10 cellular contexts compared by ENCODE assay signal in genomic region chr3:31979006-31979697, GRCh38. TPM values are rescaled to one million over a fixed set of nuclear protein-coding genes. Genes with fewer than 3 reads are reported as not detected.
DNase-seq lines count a peak whose midpoint lies in the region; ATAC-seq and FAIRE-seq lines count a peak whose summit lies in the region.
"Had no signal": no experiment of that assay in that cellular context is flagged by ENCODE, and none has a peak within 500 bp of the region (broad histone marks: within the 10 kb centered on the region; RNA-seq: fewer than 3 reads in every experiment).

No MANE protein-coding gene starts in this region.

- H3K36me3 Mint-ChIP-seq in activated T-helper 2 cell treated with anti-CD3 and anti-CD28 coated beads, Interferon-gamma antibody, Interleukin-2, Interleukin-4, amounts not matched to agents 10 μg/mL and 5 μg/mL and 100 μg/mL, durations not matched to agents 14 hours and 24 hours and 36 hours (ENCODE audit: low read depth), result peaks cover 33% of the 10 kb centered on the region
- no peaks in the 10 kb centered on the region for H3K36me3 Mint-ChIP-seq in naive thymus-derived CD8-positive, alpha-beta T cell

- peak; percentile 58 for ATAC-seq in HG02623 (IDR thresholded peaks at IDR 0.05; ENCODE audit: unreplicated experiment)
- no peak for ATAC-seq in naive thymus-derived CD8-positive, alpha-beta T cell

- DNase-seq in GM18507 (ENCODE audit: extremely low spot score, insufficient read length, low read depth) (no peak), NCI-H146 treated with DMSO at 0.1 percent for 48 hours (lab: John Stamatoyannopoulos, UW; ENCODE audit: unreplicated experiment) (no peak), middle frontal gyrus (ENCODE audit: extremely low spot score, low spot score) (no peak), SHP77 (lab: John Stamatoyannopoulos, UW) (no peak), OCI-M1 (lab: John Stamatoyannopoulos, UW) (no peak)
- DNase-seq in activated T-helper 2 cell treated with anti-CD3 and anti-CD28 coated beads, Interferon-gamma antibody, Interleukin-2, Interleukin-4, amounts not matched to agents 10 μg/mL and 5 μg/mL and 100 μg/mL, durations not matched to agents 14 hours and 24 hours and 36 hours (ENCODE audit: low spot score), result no peak
- DNase-seq in naive thymus-derived CD8-positive, alpha-beta T cell, result no peak
- DNase-seq: NCI-H1694 had no signal

- peaks cover 21% of the 10 kb centered on the region for H3K4me1 Mint-ChIP-seq in activated T-helper 2 cell treated with anti-CD3 and anti-CD28 coated beads, Interferon-gamma antibody, Interleukin-2, Interleukin-4, amounts not matched to agents 10 μg/mL and 5 μg/mL and 100 μg/mL, durations not matched to agents 14 hours and 24 hours and 36 hours (ENCODE audit: low read depth)
- peaks cover 5 to 32% (median 18%) of the 10 kb centered on the region in 4 donors for H3K4me1 Mint-ChIP-seq in naive thymus-derived CD8-positive, alpha-beta T cell

- peak; percentile 5 for FAIRE-seq in GM18507 (lab: Jason Lieb, UNC)
- FAIRE-seq: islet of Langerhans had no signal

- H3K4me3 Mint-ChIP-seq in activated T-helper 2 cell treated with anti-CD3 and anti-CD28 coated beads, Interferon-gamma antibody, Interleukin-2, Interleukin-4, amounts not matched to agents 10 μg/mL and 5 μg/mL and 100 μg/mL, durations not matched to agents 14 hours and 24 hours and 36 hours (ENCODE audit: low read depth), result peak overlapping the region; percentile 77
- H3K4me3 Mint-ChIP-seq in naive thymus-derived CD8-positive, alpha-beta T cell, result peak overlapping the region in 9 of 10 donors; percentile 44 to 94 (median 67)

- peak overlapping the region; percentile 76 for H3K27ac Mint-ChIP-seq in activated T-helper 2 cell treated with anti-CD3 and anti-CD28 coated beads, Interferon-gamma antibody, Interleukin-2, Interleukin-4, amounts not matched to agents 10 μg/mL and 5 μg/mL and 100 μg/mL, durations not matched to agents 14 hours and 24 hours and 36 hours
- H3K27ac Mint-ChIP-seq in naive thymus-derived CD8-positive, alpha-beta T cell, result no peak overlapping the region

- H3K27me3 Mint-ChIP-seq in activated T-helper 2 cell treated with anti-CD3 and anti-CD28 coated beads, Interferon-gamma antibody, Interleukin-2, Interleukin-4, amounts not matched to agents 10 μg/mL and 5 μg/mL and 100 μg/mL, durations not matched to agents 14 hours and 24 hours and 36 hours (ENCODE audit: low read depth), result peaks cover 39% of the 10 kb centered on the region
- peaks cover 21 to 94% (median 48%) of the 10 kb centered on the region in 5 donors for H3K27me3 Mint-ChIP-seq in naive thymus-derived CD8-positive, alpha-beta T cell

- intact Hi-C loops in activated T-helper 2 cell treated with anti-CD3 and anti-CD28 coated beads, Interferon-gamma antibody, Interleukin-2, Interleukin-4, amounts not matched to agents 10 μg/mL and 5 μg/mL and 100 μg/mL, durations not matched to agents 14 hours and 24 hours and 36 hours (cut with micrococcal nuclease), result loop anchor here (1.0 to 10.0 kb wide), 6 partner anchors 17 to 446 kb away; partner anchors contain the start of gene STT3B

- POLR2A ChIA-PET in naive thymus-derived CD8-positive, alpha-beta T cell (lab: Charles Lee), result no interaction called here

- no peaks in the 10 kb centered on the region for H3K9me3 Mint-ChIP-seq in activated T-helper 2 cell treated with anti-CD3 and anti-CD28 coated beads, Interferon-gamma antibody, Interleukin-2, Interleukin-4, amounts not matched to agents 10 μg/mL and 5 μg/mL and 100 μg/mL, durations not matched to agents 14 hours and 24 hours and 36 hours
- no peaks in the 10 kb centered on the region for H3K9me3 Mint-ChIP-seq in naive thymus-derived CD8-positive, alpha-beta T cell

RNA-seq across cellular contexts. Expression of gene OSBPL10, which starts 1.9 kb away (rescaled TPM):
- 42.5 and 47.6 TPM in 2 replicates for total RNA-seq in activated T-helper 2 cell treated with anti-CD3 and anti-CD28 coated beads, Interferon-gamma antibody, Interleukin-2, Interleukin-4, amounts not matched to agents 10 μg/mL and 5 μg/mL and 100 μg/mL, durations not matched to agents 14 hours and 24 hours and 36 hours
- total RNA-seq in naive thymus-derived CD8-positive, alpha-beta T cell, result 10 to 100 TPM; 10.7 to 11.2 TPM
- polyA plus RNA-seq in naive thymus-derived CD8-positive, alpha-beta T cell, result under 1 TPM; 0.03 to 0.08 (median 0.03) TPM

RNA-seq across cellular contexts. Expression of gene ZNF860, which starts 2.4 kb away (rescaled TPM):
- 1.8 and 2.0 TPM in 2 replicates for total RNA-seq in activated T-helper 2 cell treated with anti-CD3 and anti-CD28 coated beads, Interferon-gamma antibody, Interleukin-2, Interleukin-4, amounts not matched to agents 10 μg/mL and 5 μg/mL and 100 μg/mL, durations not matched to agents 14 hours and 24 hours and 36 hours
- 1 to 10 TPM; 1.1 to 2.1 TPM for total RNA-seq in naive thymus-derived CD8-positive, alpha-beta T cell
- polyA plus RNA-seq in naive thymus-derived CD8-positive, alpha-beta T cell, result not detected
